ENCODE assay signal across 31 cellular contexts in genomic region chr6:1028744-1029143, GRCh38.
"Had no signal": no experiment of that assay in that cellular context is flagged by ENCODE, and none has a peak within 500 bp of the region (broad histone marks: within the 10 kb centered on the region; RNA-seq: fewer than 3 reads in every experiment).

No MANE protein-coding gene starts in this region.

- H3K36me3 ChIP-seq: neural progenitor cell, stomach, thyroid gland, upper lobe of right lung had no signal

- H3K4me3 ChIP-seq: neural progenitor cell, psoas muscle, smooth muscle cell, stomach, thyroid gland, upper lobe of right lung had no signal

- H3K27me3 ChIP-seq: foreskin keratinocyte, stomach, thyroid gland, upper lobe of right lung had no signal

- H3K27ac Mint-ChIP-seq: activated CD4-positive, alpha-beta memory T cell treated with anti-CD3 and anti-CD28 coated beads, Interleukin-2, amount 10 ng/mL, durations not matched to agents 7 days and 5 days; activated CD4-positive, alpha-beta T cell treated with anti-CD3 and anti-CD28 coated beads, Interleukin-2, amount 10 ng/mL, durations not matched to agents 7 days and 5 days; activated naive CD4-positive, alpha-beta T cell treated with anti-CD3 and anti-CD28 coated beads, Interleukin-2, amount 10 ng/mL, durations not matched to agents 7 days and 5 days; activated T-cell treated with anti-CD3 and anti-CD28 coated beads, Interleukin-2, amount 50 U/mL, for 24 hours; neural progenitor cell; stimulated activated naive B cell treated with anti-CD40 and anti-IgM and Interleukin-4, amounts not matched to agents 10 μg/mL and 1 μg/mL and 100 μg/mL, for 72 hours; T-helper 1 cell treated with Interleukin-12 subunit alpha and Interleukin-12 subunit beta and Interleukin-4 antibody, amounts not matched to agents 30 μg/mL and 1 μg/mL, for 36 hours had no signal

- H2AFZ ChIP-seq: neural progenitor cell, parathyroid adenoma had no signal

- H3K9me3 Mint-ChIP-seq: activated CD4-positive, alpha-beta memory T cell treated with anti-CD3 and anti-CD28 coated beads, Interleukin-2, amount 10 ng/mL, durations not matched to agents 7 days and 5 days; activated CD4-positive, alpha-beta T cell treated with anti-CD3 and anti-CD28 coated beads, Interleukin-2, amount 10 ng/mL, durations not matched to agents 7 days and 5 days; activated naive CD4-positive, alpha-beta T cell treated with anti-CD3 and anti-CD28 coated beads, Interleukin-2, amount 10 ng/mL, durations not matched to agents 7 days and 5 days; activated T-cell treated with anti-CD3 and anti-CD28 coated beads, Interleukin-2, amount 50 U/mL, for 24 hours; T-helper 1 cell treated with Interleukin-12 subunit alpha and Interleukin-12 subunit beta and Interleukin-4 antibody, amounts not matched to agents 30 μg/mL and 1 μg/mL, for 36 hours had no signal

- H3K36me3 Mint-ChIP-seq: activated naive CD4-positive, alpha-beta T cell treated with anti-CD3 and anti-CD28 coated beads, Interleukin-2, amount 10 ng/mL, durations not matched to agents 7 days and 5 days; naive thymus-derived CD4-positive, alpha-beta T cell; neural progenitor cell; stimulated activated naive B cell treated with anti-CD40 and anti-IgM and Interleukin-4, amounts not matched to agents 10 μg/mL and 1 μg/mL and 100 μg/mL, for 72 hours had no signal

- H3K79me2 ChIP-seq: parathyroid adenoma had no signal

- H3K4me3 Mint-ChIP-seq: activated CD4-positive, alpha-beta memory T cell treated with anti-CD3 and anti-CD28 coated beads, Interleukin-2, amount 10 ng/mL, durations not matched to agents 7 days and 5 days; activated CD4-positive, alpha-beta T cell treated with anti-CD3 and anti-CD28 coated beads, Interleukin-2, amount 10 ng/mL, durations not matched to agents 7 days and 5 days; activated naive CD4-positive, alpha-beta T cell treated with anti-CD3 and anti-CD28 coated beads, Interleukin-2, amount 10 ng/mL, durations not matched to agents 7 days and 5 days; activated T-cell treated with anti-CD3 and anti-CD28 coated beads, Interleukin-2, amount 50 U/mL, for 24 hours; naive thymus-derived CD4-positive, alpha-beta T cell; neural progenitor cell; stimulated activated naive B cell treated with anti-CD40 and anti-IgM and Interleukin-4, amounts not matched to agents 10 μg/mL and 1 μg/mL and 100 μg/mL, for 72 hours; T-helper 1 cell treated with Interleukin-12 subunit alpha and Interleukin-12 subunit beta and Interleukin-4 antibody, amounts not matched to agents 30 μg/mL and 1 μg/mL, for 36 hours had no signal

- H3K9me3 ChIP-seq: thyroid gland, upper lobe of right lung had no signal

- DNase-seq: activated CD4-positive, alpha-beta memory T cell treated with anti-CD3 and anti-CD28 coated beads, Interleukin-2, amount 10 ng/mL, durations not matched to agents 7 days and 5 days; activated CD4-positive, alpha-beta T cell treated with anti-CD3 and anti-CD28 coated beads, Interleukin-2, amount 10 ng/mL, durations not matched to agents 7 days and 5 days; activated CD8-positive, alpha-beta memory T cell treated with anti-CD3 and anti-CD28 coated beads, Interleukin-2, amount 50 U/mL, for 48 hours; activated gamma-delta T cell; activated naive CD4-positive, alpha-beta T cell treated with anti-CD3 and anti-CD28 coated beads, Interleukin-2, amount 10 ng/mL, durations not matched to agents 7 days and 5 days; activated T-cell treated with anti-CD3 and anti-CD28 coated beads, Interleukin-2, amount 50 U/mL, for 24 hours; amniotic stem cell; caudate nucleus; foreskin keratinocyte; left ventricle myocardium superior; midbrain; naive thymus-derived CD4-positive, alpha-beta T cell; occipital lobe; psoas muscle; stimulated activated CD4-positive, alpha-beta T cell treated with anti-CD3 and anti-CD28 coated beads, Interleukin-15, amount 100 ng/mL, for 24 hours; stimulated activated CD4-positive, alpha-beta T cell treated with anti-CD3 and anti-CD28 coated beads, Interleukin-2, amount 100 ng/mL, for 24 hours; stimulated activated naive B cell treated with anti-CD40 and anti-IgM and Interleukin-4, amounts not matched to agents 10 μg/mL and 1 μg/mL and 100 μg/mL, for 72 hours; stomach; T-helper 9 cell; upper lobe of right lung had no signal

- H3K4me1 ChIP-seq: foreskin keratinocyte, neural progenitor cell, parathyroid adenoma, psoas muscle, thyroid gland, upper lobe of right lung had no signal

- H3K4me2 ChIP-seq: neural progenitor cell, smooth muscle cell had no signal

- H3K27ac ChIP-seq: foreskin keratinocyte, neural progenitor cell, parathyroid adenoma, psoas muscle, stomach, thyroid gland, upper lobe of right lung, VCaP had no signal

- H3K4me1 Mint-ChIP-seq: activated CD4-positive, alpha-beta memory T cell treated with anti-CD3 and anti-CD28 coated beads, Interleukin-2, amount 10 ng/mL, durations not matched to agents 7 days and 5 days; activated CD4-positive, alpha-beta T cell treated with anti-CD3 and anti-CD28 coated beads, Interleukin-2, amount 10 ng/mL, durations not matched to agents 7 days and 5 days; activated naive CD4-positive, alpha-beta T cell treated with anti-CD3 and anti-CD28 coated beads, Interleukin-2, amount 10 ng/mL, durations not matched to agents 7 days and 5 days; stimulated activated naive B cell treated with anti-CD40 and anti-IgM and Interleukin-4, amounts not matched to agents 10 μg/mL and 1 μg/mL and 100 μg/mL, for 72 hours had no signal

- FAIRE-seq: astrocyte, endothelial cell of umbilical vein, islet of Langerhans, TTC549 had no signal

- ATAC-seq: activated CD4-positive, CD25-positive, alpha-beta regulatory T cell treated with anti-CD3 and anti-CD28 coated beads, Interleukin-2, amount 50 U/mL, for 24 hours; foreskin keratinocyte; left ventricle myocardium superior; naive thymus-derived CD4-positive, alpha-beta T cell; psoas muscle; stimulated activated naive B cell treated with anti-CD40 and anti-IgM and Interleukin-4, amounts not matched to agents 10 μg/mL and 1 μg/mL and 100 μg/mL, for 72 hours; upper lobe of right lung had no signal

- H3K9ac ChIP-seq: neural progenitor cell, parathyroid adenoma had no signal
